In the genomic region with DNA sequence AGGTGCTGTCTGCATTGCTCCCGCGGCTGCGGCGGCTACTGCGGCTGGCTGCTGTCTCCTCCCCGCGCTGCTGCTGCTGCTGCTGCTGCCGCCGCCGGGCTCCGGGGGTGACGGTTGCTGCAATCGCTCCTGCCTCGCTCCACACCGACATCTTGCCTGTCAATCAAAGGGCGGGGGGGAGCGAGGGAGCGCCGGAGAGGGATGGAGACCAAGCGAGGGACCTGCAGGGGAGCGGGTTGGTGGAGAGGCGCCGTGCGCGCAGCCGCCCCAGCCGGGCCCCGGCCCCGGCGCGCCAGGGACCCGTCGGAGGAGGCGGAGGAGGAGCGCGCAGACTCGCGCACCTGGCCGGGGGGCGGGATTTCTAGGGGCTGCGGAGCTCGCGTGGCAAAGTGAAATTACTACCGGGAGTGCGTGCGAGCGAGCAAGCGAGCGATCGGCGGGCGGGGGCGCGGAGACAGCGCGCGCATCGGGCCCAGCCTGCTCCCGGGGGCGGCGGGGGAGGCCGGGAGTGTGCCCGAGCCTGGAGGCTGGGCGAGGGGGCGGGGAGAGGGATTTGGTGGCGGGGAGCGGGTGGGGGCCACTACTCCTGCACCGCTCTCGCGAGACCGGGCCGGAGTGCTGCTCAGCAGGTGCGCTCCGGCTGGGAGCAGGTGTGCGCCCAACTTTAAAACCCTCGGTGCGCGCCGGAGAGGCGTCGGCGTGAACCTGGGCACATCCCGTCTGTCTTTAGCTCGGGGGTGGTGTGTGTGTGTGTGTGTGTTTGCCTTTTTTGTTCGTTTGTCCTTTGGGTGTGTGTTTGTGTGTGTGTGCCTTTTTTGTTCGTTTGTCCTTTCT, we compare ENCODE assay signal across 8 cellular contexts. TPM values are rescaled to one million over a fixed set of nuclear protein-coding genes. Genes with fewer than 3 reads are reported as not detected.
A peak's percentile ranks its signal among the peaks of the same experiment; 100 is the strongest.
DNase-seq lines count a peak whose midpoint lies in the region; ATAC-seq and TF ChIP-seq lines count a peak whose summit lies in the region.

A gene (minus strand): TSS at position 165 of the 834 bp plus-strand sequence. CDS start 735 bp downstream, outside the sequence.

- H3K9me3 ChIP-seq in mucosa of stomach (ENCODE audit: control insufficient read depth, low read length) = peaks cover 5% of the 10 kb centered on the region

- H3K4me1 Mint-ChIP-seq in activated CD4-positive, alpha-beta T cell treated with anti-CD3 and anti-CD28 coated beads, Interleukin-2, amount 10 ng/mL, durations not matched to agents 24 days and 14 days = peaks cover 9% of the 10 kb centered on the region
- H3K4me1 Mint-ChIP-seq in stimulated activated naive CD8-positive, alpha-beta T cell treated with anti-CD3 and anti-CD28 coated beads, Interleukin-15, Interleukin-2, amounts not matched to agents 100 ng/mL and 50 ng/mL, for 24 hours (ENCODE audit: low read depth) = peaks cover 5% of the 10 kb centered on the region

- peak within 1 kb of the TSS; percentile 36 for H3K27ac Mint-ChIP-seq in activated CD4-positive, alpha-beta T cell treated with anti-CD3 and anti-CD28 coated beads, Interleukin-2, amount 10 ng/mL, durations not matched to agents 24 days and 14 days
- no peak within 1 kb of the TSS for H3K27ac Mint-ChIP-seq in stimulated activated naive CD8-positive, alpha-beta T cell treated with anti-CD3 and anti-CD28 coated beads, Interleukin-15, Interleukin-2, amounts not matched to agents 100 ng/mL and 50 ng/mL, for 24 hours

- DNase-seq in GM06990 (ENCODE audit: extremely low read depth, insufficient read length) (peak; percentile 79), NCI-H2029 (lab: John Stamatoyannopoulos, UW) (peak; percentile 96), ecto neural progenitor cell (ENCODE audit: low spot score) (peak; percentile 94)
- peak; percentile 79 for DNase-seq in activated CD4-positive, alpha-beta T cell treated with anti-CD3 and anti-CD28 coated beads, Interleukin-2, amount 10 ng/mL, durations not matched to agents 24 days and 14 days

- intact Hi-C loops in activated CD4-positive, alpha-beta T cell treated with anti-CD3 and anti-CD28 coated beads, Interleukin-2, amount 10 ng/mL, durations not matched to agents 24 days and 14 days (cut with micrococcal nuclease) = loop anchor here (5.0 kb wide), 1 partner anchor 48 kb away; a partner anchor contains a TSS

- H3K36me3 ChIP-seq in GM06990 (ENCODE audit: control insufficient read depth, insufficient read depth, low read length) (no peaks in the 10 kb centered on the region), mucosa of stomach (ENCODE audit: control insufficient read depth, insufficient read depth, low read length) (no peaks in the 10 kb centered on the region)

- peaks cover 3% of the 10 kb centered on the region for H3K36me3 Mint-ChIP-seq in activated CD4-positive, alpha-beta T cell treated with anti-CD3 and anti-CD28 coated beads, Interleukin-2, amount 10 ng/mL, durations not matched to agents 24 days and 14 days (ENCODE audit: low read depth)
- H3K36me3 Mint-ChIP-seq in stimulated activated naive CD8-positive, alpha-beta T cell treated with anti-CD3 and anti-CD28 coated beads, Interleukin-15, Interleukin-2, amounts not matched to agents 100 ng/mL and 50 ng/mL, for 24 hours (ENCODE audit: low read depth) = peaks cover 4% of the 10 kb centered on the region

- peaks cover 39% of the 10 kb centered on the region for H3K27me3 Mint-ChIP-seq in activated CD4-positive, alpha-beta T cell treated with anti-CD3 and anti-CD28 coated beads, Interleukin-2, amount 10 ng/mL, durations not matched to agents 24 days and 14 days
- peaks cover 66% of the 10 kb centered on the region for H3K27me3 Mint-ChIP-seq in stimulated activated naive CD8-positive, alpha-beta T cell treated with anti-CD3 and anti-CD28 coated beads, Interleukin-15, Interleukin-2, amounts not matched to agents 100 ng/mL and 50 ng/mL, for 24 hours

- H3K4me1 ChIP-seq in mucosa of stomach (ENCODE audit: control insufficient read depth, insufficient read depth, low read length) = peaks cover 6% of the 10 kb centered on the region

- H3K9ac ChIP-seq in mucosa of stomach (ENCODE audit: low read length) = peak within 1 kb of the TSS; percentile 27

- H3K9me3 Mint-ChIP-seq in activated CD4-positive, alpha-beta T cell treated with anti-CD3 and anti-CD28 coated beads, Interleukin-2, amount 10 ng/mL, durations not matched to agents 24 days and 14 days = peaks cover 8% of the 10 kb centered on the region
- H3K9me3 Mint-ChIP-seq in stimulated activated naive CD8-positive, alpha-beta T cell treated with anti-CD3 and anti-CD28 coated beads, Interleukin-15, Interleukin-2, amounts not matched to agents 100 ng/mL and 50 ng/mL, for 24 hours = peaks cover 12% of the 10 kb centered on the region

- no peaks in the 10 kb centered on the region; the same call in 1 of the 2 replicates for H3K27me3 ChIP-seq in GM06990 (replicated peaks; ENCODE audit: control insufficient read depth, insufficient read depth, low read length)
- H3K27me3 ChIP-seq in mucosa of stomach (ENCODE audit: control insufficient read depth, insufficient read depth, low read length) = peaks cover 11% of the 10 kb centered on the region

- ATAC-seq in HG02623 (IDR thresholded peaks at IDR 0.05; ENCODE audit: unreplicated experiment) (peak; percentile 50), HG02763 (IDR thresholded peaks at IDR 0.05; ENCODE audit: unreplicated experiment) (no peak)

- H3K4me3 Mint-ChIP-seq in activated CD4-positive, alpha-beta T cell treated with anti-CD3 and anti-CD28 coated beads, Interleukin-2, amount 10 ng/mL, durations not matched to agents 24 days and 14 days = peak within 1 kb of the TSS; percentile 85
- H3K4me3 Mint-ChIP-seq in stimulated activated naive CD8-positive, alpha-beta T cell treated with anti-CD3 and anti-CD28 coated beads, Interleukin-15, Interleukin-2, amounts not matched to agents 100 ng/mL and 50 ng/mL, for 24 hours = peak within 1 kb of the TSS; percentile 81

- no peak for TF ChIP-seq CTCF in GM06990 (IDR thresholded peaks at IDR 0.05; ENCODE audit: insufficient read depth, low read length, poor library complexity, severe bottlenecking)

- peak within 1 kb of the TSS; percentile 59 for H3K4me3 ChIP-seq in GM06990 (replicated peaks; ENCODE audit: low read depth, low read length)
- H3K4me3 ChIP-seq in mucosa of stomach (ENCODE audit: low read length) = no peak within 1 kb of the TSS

RNA-seq across cellular contexts. Expression of the gene that starts here (rescaled TPM):
- total RNA-seq in activated CD4-positive, alpha-beta T cell treated with anti-CD3 and anti-CD28 coated beads, Interleukin-2, amount 10 ng/mL, durations not matched to agents 24 days and 14 days = 0.02 and 0.05 TPM in 2 replicates

Comparison
In these comparisons a context has a peak if more than half of its experiments do, and no peak if none do; other contexts are left out.
1. Peak in DNase-seq in activated CD4-positive, alpha-beta T cell treated with anti-CD3 and anti-CD28 coated beads, Interleukin-2, amount 10 ng/mL, durations not matched to agents 24 days and 14 days; RNA of the gene not detected or under 1 TPM.